In the genomic region with DNA sequence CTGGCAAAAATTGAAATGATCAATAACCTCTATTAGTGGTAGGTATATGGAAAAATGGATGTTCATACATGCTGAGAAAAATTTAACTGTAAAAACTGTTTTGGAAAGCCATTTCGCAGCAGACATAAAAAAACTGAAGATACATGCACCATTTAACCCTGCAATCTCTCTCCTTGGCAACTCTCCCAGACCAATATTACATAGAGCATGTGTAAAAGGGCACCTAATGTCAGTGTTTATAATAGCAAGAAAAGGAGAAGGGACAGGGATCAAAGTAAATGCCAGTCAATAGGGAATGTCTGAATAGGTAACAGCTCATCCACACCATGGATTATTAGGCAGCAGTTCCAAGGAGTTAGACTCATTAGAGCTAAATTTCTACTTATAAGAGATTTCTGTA, we compare ENCODE assay signal across 16 cellular contexts.
DNase-seq lines count a peak whose midpoint lies in the region; FAIRE-seq and TF ChIP-seq lines count a peak whose summit lies in the region.
"Had no signal": no experiment of that assay in that cellular context is flagged by ENCODE, and none has a peak within 500 bp of the region (broad histone marks: within the 10 kb centered on the region; RNA-seq: fewer than 3 reads in every experiment).

No MANE protein-coding gene starts in this region.

- POLR2A ChIA-PET in activated CD4-positive, alpha-beta T cell treated with anti-CD3 and anti-CD28 coated beads, Interleukin-2, amount 10 ng/mL, durations not matched to agents 7 days and 5 days (lab: Charles Lee) = no interaction called here

- peak; percentile 53 for DNase-seq in DMS 273 (lab: John Stamatoyannopoulos, UW; ENCODE audit: unreplicated experiment)
- no peak for DNase-seq in DMS 273 treated with DMSO at 0.1 percent for 48 hours (lab: John Stamatoyannopoulos, UW)
- DNase-seq in NB4 (ENCODE audit: low read depth) = peak; percentile 62
- DNase-seq in NCI-H2227 treated with DMSO at 0.1 percent for 48 hours (lab: John Stamatoyannopoulos, UW) = peak; percentile 89
- no peak for DNase-seq in H4 (ENCODE audit: low spot score)
- no peak for DNase-seq in activated CD4-positive, alpha-beta T cell treated with anti-CD3 and anti-CD28 coated beads, Interleukin-2, amount 10 ng/mL, durations not matched to agents 7 days and 5 days
- no peak for DNase-seq in GM03348 (ENCODE audit: low spot score)
- DNase-seq: activated naive CD4-positive, alpha-beta T cell treated with anti-CD3 and anti-CD28 coated beads, Interleukin-2, amount 50 U/mL, for 16 hours; islet precursor cell; testis; WERI-Rb-1 had no signal

- no peaks in the 10 kb centered on the region for H3K27me3 Mint-ChIP-seq in activated CD4-positive, alpha-beta T cell treated with anti-CD3 and anti-CD28 coated beads, Interleukin-2, amount 10 ng/mL, durations not matched to agents 7 days and 5 days
- H3K27me3 Mint-ChIP-seq: IgD-negative memory B cell had no signal

- peaks cover 4% of the 10 kb centered on the region for H3K36me3 Mint-ChIP-seq in activated CD4-positive, alpha-beta T cell treated with anti-CD3 and anti-CD28 coated beads, Interleukin-2, amount 10 ng/mL, durations not matched to agents 7 days and 5 days (ENCODE audit: low read depth)
- H3K36me3 Mint-ChIP-seq: IgD-negative memory B cell had no signal

- peaks cover 11% of the 10 kb centered on the region for H3K9me3 Mint-ChIP-seq in activated CD4-positive, alpha-beta T cell treated with anti-CD3 and anti-CD28 coated beads, Interleukin-2, amount 10 ng/mL, durations not matched to agents 7 days and 5 days
- H3K9me3 Mint-ChIP-seq: IgD-negative memory B cell had no signal

- H3K4me3 Mint-ChIP-seq in activated CD4-positive, alpha-beta T cell treated with anti-CD3 and anti-CD28 coated beads, Interleukin-2, amount 10 ng/mL, durations not matched to agents 7 days and 5 days = no peak overlapping the region
- H3K4me3 Mint-ChIP-seq: IgD-negative memory B cell had no signal

- CTCF ChIA-PET in activated CD4-positive, alpha-beta T cell treated with anti-CD3 and anti-CD28 coated beads, Interleukin-2, amount 10 ng/mL, durations not matched to agents 7 days and 5 days (lab: Charles Lee) = interaction anchor here (1.1 kb wide), 1 partner anchor 27 kb away, joined by 3 read pairs; no protein-coding TSS in a partner anchor

- H3K27ac Mint-ChIP-seq in activated CD4-positive, alpha-beta T cell treated with anti-CD3 and anti-CD28 coated beads, Interleukin-2, amount 10 ng/mL, durations not matched to agents 7 days and 5 days = no peak overlapping the region
- H3K27ac Mint-ChIP-seq: IgD-negative memory B cell had no signal

- no peak overlapping the region for H3K4me3 ChIP-seq in NB4 (ENCODE audit: low read depth, low read length)
- H3K4me3 ChIP-seq: gastroesophageal sphincter, SK-N-MC, testis had no signal

- peaks cover 9% of the 10 kb centered on the region for H3K4me1 Mint-ChIP-seq in activated CD4-positive, alpha-beta T cell treated with anti-CD3 and anti-CD28 coated beads, Interleukin-2, amount 10 ng/mL, durations not matched to agents 7 days and 5 days

- no peak for TF ChIP-seq CTCF in NB4 (IDR thresholded peaks at IDR 0.05; ENCODE audit: low read depth, low read length)

- TF ChIP-seq POLR2A in NB4 (IDR thresholded peaks at IDR 0.05; ENCODE audit: extremely low read depth, insufficient read length) = no peak

- FAIRE-seq in islet of Langerhans (lab: Jason Lieb, UNC) = peak; percentile 98
- FAIRE-seq: endometrium had no signal

Comparison
In these comparisons a context has a peak if more than half of its experiments do, and no peak if none do; other contexts are left out.
1. DNase-seq: peak in DMS 273 (single experiment), NB4 (single experiment) and NCI-H2227 treated with DMSO at 0.1 percent for 48 hours (single experiment); none in DMS 273 treated with DMSO at 0.1 percent for 48 hours (single experiment), H4 (single experiment), activated CD4-positive, alpha-beta T cell treated with anti-CD3 and anti-CD28 coated beads, Interleukin-2, amount 10 ng/mL, durations not matched to agents 7 days and 5 days (single experiment) and GM03348 (single experiment).